Comparison of ENCODE assay signal across 22 cellular contexts in genomic region chr3:4716231-4716630, GRCh38.
"Had no signal": no experiment of that assay in that cellular context is flagged by ENCODE, and none has a peak within 500 bp of the region (broad histone marks: within the 10 kb centered on the region; RNA-seq: fewer than 3 reads in every experiment).

No MANE protein-coding gene starts in this region.

- DNase-seq: activated CD4-positive, alpha-beta T cell treated with anti-CD3 and anti-CD28 coated beads, Interleukin-2, amount 50 U/mL, for 1 hour; activated CD4-positive, CD25-positive, alpha-beta regulatory T cell treated with anti-CD3 and anti-CD28 coated beads, Interleukin-2, amount 50 U/mL, for 72 hours; activated CD8-positive, alpha-beta memory T cell treated with anti-CD3 and anti-CD28 coated beads for 24 hours; activated CD8-positive, alpha-beta memory T cell treated with anti-CD3 and anti-CD28 coated beads, Interleukin-2, amount 50 U/mL, for 48 hours; activated effector memory CD4-positive, alpha-beta T cell treated with anti-CD3 and anti-CD28 coated beads, Interleukin-2, amount 50 U/mL, for 16 hours; activated naive CD4-positive, alpha-beta T cell treated with anti-CD3 and anti-CD28 coated beads, Interleukin-2, amount 50 U/mL, for 16 hours; activated T-cell treated with anti-CD3 and anti-CD28 coated beads, Interleukin-2, amount 50 U/mL, for 72 hours; aorta; effector CD8-positive, alpha-beta T cell; kidney; naive B cell; sigmoid colon; stimulated activated CD4-positive, alpha-beta T cell treated with anti-CD3 and anti-CD28 coated beads, Interleukin-12 subunit alpha, Interleukin-12 subunit beta, amount 100 ng/mL, for 4 hours; stimulated activated CD4-positive, alpha-beta T cell treated with anti-CD3 and anti-CD28 coated beads, Interleukin-1b, Interleukin-23, amount 100 ng/mL, for 48 hours; stimulated activated CD8-positive, alpha-beta memory T cell treated with anti-CD3 and anti-CD28 coated beads, Interleukin-4, amount 100 ng/mL, for 48 hours; stimulated activated naive CD4-positive, alpha-beta T cell; thyroid gland had no signal

- H3K9me3 Mint-ChIP-seq: activated T-cell treated with anti-CD3 and anti-CD28 coated beads, Interleukin-2, amount 50 U/mL, for 72 hours; dendritic cell treated with granulocyte-macrophage colony-stimulating factor and Interleukin-4, amounts not matched to agents 40 ng/mL and 50 ng/mL, for 4 days; naive B cell; neural crest cell; T-helper 1 cell treated with Interleukin-12 subunit alpha and Interleukin-12 subunit beta and Interleukin-4 antibody, amounts not matched to agents 30 μg/mL and 1 μg/mL, for 36 hours had no signal

- H3K27me3 Mint-ChIP-seq: dendritic cell treated with granulocyte-macrophage colony-stimulating factor and Interleukin-4, amounts not matched to agents 40 ng/mL and 50 ng/mL, for 4 days; naive B cell had no signal

- H3K27ac Mint-ChIP-seq: activated T-cell treated with anti-CD3 and anti-CD28 coated beads, Interleukin-2, amount 50 U/mL, for 72 hours; T-helper 1 cell treated with Interleukin-12 subunit alpha and Interleukin-12 subunit beta and Interleukin-4 antibody, amounts not matched to agents 30 μg/mL and 1 μg/mL, for 36 hours had no signal

- H3K27me3 ChIP-seq: sigmoid colon, thyroid gland had no signal

- H3K9me3 ChIP-seq: sigmoid colon, thyroid gland had no signal

- H3K36me3 ChIP-seq: thyroid gland had no signal

- H3K4me3 Mint-ChIP-seq: activated T-cell treated with anti-CD3 and anti-CD28 coated beads, Interleukin-2, amount 50 U/mL, for 72 hours; dendritic cell treated with granulocyte-macrophage colony-stimulating factor and Interleukin-4, amounts not matched to agents 40 ng/mL and 50 ng/mL, for 4 days; neural crest cell; T-helper 1 cell treated with Interleukin-12 subunit alpha and Interleukin-12 subunit beta and Interleukin-4 antibody, amounts not matched to agents 30 μg/mL and 1 μg/mL, for 36 hours had no signal

- H3K4me3 ChIP-seq: sigmoid colon, thyroid gland had no signal

- ATAC-seq: activated T-cell treated with anti-CD3 and anti-CD28 coated beads, Interleukin-2, amount 50 U/mL, for 72 hours; esophagus mucosa; left lobe of liver had no signal
